9 cellular contexts compared by ENCODE assay signal in genomic region chr13:28100149-28101121, GRCh38. TPM values are rescaled to one million over a fixed set of nuclear protein-coding genes. Genes with fewer than 3 reads are reported as not detected.
A peak's percentile ranks its signal among the peaks of the same experiment; 100 is the strongest.
DNase-seq lines count a peak whose midpoint lies in the region; ATAC-seq and TF ChIP-seq lines count a peak whose summit lies in the region.
"Had no signal": no experiment of that assay in that cellular context is flagged by ENCODE, and none has a peak within 500 bp of the region (broad histone marks: within the 10 kb centered on the region; RNA-seq: fewer than 3 reads in every experiment).

Gene FLT3, minus strand, starts transcription at chr13:28100576. Its CDS starts 66 bp downstream, at chr13:28100510.

- CTCF ChIA-PET in mammary epithelial cell (lab: Charles Lee; ENCODE audit: low non-redundant PET): no interaction called here

- H3K9ac ChIP-seq in mammary epithelial cell (ENCODE audit: insufficient read depth, low read length): no peak within 1 kb of the TSS

- intact Hi-C loops in mammary epithelial cell (cut with micrococcal nuclease) (no loop called here), left colon (cut with DNase I, micrococcal nuclease) (no loop called here)

- dilution Hi-C loops in mammary epithelial cell (cut with HindIII; ENCODE audit: low sequenced_read_pairs): no loop called here

- H3K4me2 ChIP-seq in mammary epithelial cell (ENCODE audit: insufficient read depth, low read depth, low read length): peak within 1 kb of the TSS; percentile 81

- H3K27me3 ChIP-seq in RWPE2 (ENCODE audit: insufficient read depth, poor library complexity, severe bottlenecking): peaks cover 65% of the 10 kb centered on the region
- peaks cover 21% of the 10 kb centered on the region for H3K27me3 ChIP-seq in mammary epithelial cell (ENCODE audit: insufficient read depth, low read length)

- H3K4me1 ChIP-seq in RWPE2 (ENCODE audit: insufficient read depth, poor library complexity, severe bottlenecking) (no peaks in the 10 kb centered on the region), mammary epithelial cell (ENCODE audit: insufficient read depth, low read length) (peaks cover 11% of the 10 kb centered on the region)

- H3K79me2 ChIP-seq in mammary epithelial cell (ENCODE audit: insufficient read depth, low read length): no peaks in the 10 kb centered on the region

- TF ChIP-seq CTCF in RWPE2 (IDR thresholded peaks at IDR 0.05; ENCODE audit: poor library complexity, severe bottlenecking) (no peak), mammary epithelial cell (conservative IDR thresholded peaks at IDR 0.05 in 1 of 2, IDR thresholded peaks at IDR 0.05 in 1 of 2; ENCODE audit: extremely low read depth in 1 of 2, insufficient read depth in 1 of 2, low read depth in 1 of 2, low read length in 2 of 2) (no peak)

- peak within 1 kb of the TSS; percentile 56 for H2AFZ ChIP-seq in mammary epithelial cell (ENCODE audit: low read depth, low read length)

- H3K27ac ChIP-seq in RWPE2 (ENCODE audit: poor library complexity, severe bottlenecking) (no peak within 1 kb of the TSS), mammary epithelial cell (ENCODE audit: insufficient read depth, low read depth, low read length) (no peak within 1 kb of the TSS)
- H3K27ac ChIP-seq: 22Rv1 had no signal

- 4% methylated on average over 39 of the region's 106 CpGs for WGBS in mammary epithelial cell (ENCODE audit: low coverage, missing lambda C conversion rate)

- peak; percentile 4 for DNase-seq in DMS153 treated with DMSO at 0.1 percent for 48 hours (lab: John Stamatoyannopoulos, UW; ENCODE audit: unreplicated experiment)
- DNase-seq in DMS153 (lab: John Stamatoyannopoulos, UW): no peak
- DNase-seq in RWPE2 (ENCODE audit: low spot score): no peak
- peak; percentile 55 for DNase-seq in mammary epithelial cell
- peak; percentile 42 to 50 for DNase-seq in left colon
- peak; percentile 8 to 19 for DNase-seq in stimulated activated CD4-positive, alpha-beta T cell treated with anti-CD3 and anti-CD28 coated beads, Interleukin-4, amount 100 ng/mL, for 4 hours
- DNase-seq in COLO829 (ENCODE audit: low spot score): no peak

- H3K36me3 ChIP-seq in RWPE2 (ENCODE audit: low read depth) (no peaks in the 10 kb centered on the region), mammary epithelial cell (ENCODE audit: insufficient read depth, low read length) (no peaks in the 10 kb centered on the region)

- ATAC-seq in HG03066 (IDR thresholded peaks at IDR 0.05; ENCODE audit: low read depth, unreplicated experiment) (peak; percentile 52), RWPE2 (ENCODE audit: low read depth) (peak; percentile 61), left colon (peak; percentile 51)

- H3K4me3 ChIP-seq in RWPE2 (ENCODE audit: severe bottlenecking): peak within 1 kb of the TSS; percentile 17
- H3K4me3 ChIP-seq in mammary epithelial cell (replicated peaks in 1 of 3; ENCODE audit: insufficient read depth in 1 of 3, low read depth in 2 of 3, low read length in 3 of 3): peak within 1 kb of the TSS in 1 of 3 experiments; percentile 32

- H3K9me3 ChIP-seq in RWPE2 (ENCODE audit: severe bottlenecking) (no peaks in the 10 kb centered on the region), mammary epithelial cell (replicated peaks; ENCODE audit: insufficient read depth, low read length) (no peaks in the 10 kb centered on the region)

- H4K20me1 ChIP-seq in mammary epithelial cell (ENCODE audit: insufficient read depth, low read length): no peaks in the 10 kb centered on the region

- in situ Hi-C loops in mammary epithelial cell (cut with MboI; ENCODE audit: low sequenced_read_pairs in 2 of 2): no loop called here

- no TSS peak for BruUV-seq in mammary epithelial cell (replicated peaks; lab: Mats Ljungman, UMichigan)

RNA-seq across cellular contexts. Expression of gene FLT3, which starts in this region (rescaled TPM):
- not detected for total RNA-seq in mammary epithelial cell
- polyA plus RNA-seq in mammary epithelial cell: not detected
- polyA minus RNA-seq in mammary epithelial cell: not detected
- total RNA-seq in left colon: under 1 TPM; 0.15 to 0.47 TPM

Comparison
In these comparisons a context has a peak if more than half of its experiments do, and no peak if none do; other contexts are left out.
1. DNase-seq: peak in DMS153 treated with DMSO at 0.1 percent for 48 hours (single experiment) and stimulated activated CD4-positive, alpha-beta T cell treated with anti-CD3 and anti-CD28 coated beads, Interleukin-4, amount 100 ng/mL, for 4 hours (2 of 2); none in DMS153 (single experiment), RWPE2 (single experiment) and COLO829 (single experiment).
2. Peak in DNase-seq and H3K4me2 ChIP-seq in mammary epithelial cell; RNA of the gene not detected or under 1 TPM.
3. Peak in DNase-seq and ATAC-seq in left colon; RNA of the gene not detected or under 1 TPM.
4. Peak in every context shown above with its lines, with median percentiles within 50 percentile points of each other: ATAC-seq.